Comparison of ENCODE assay signal across 13 cellular contexts in the genomic region with DNA sequence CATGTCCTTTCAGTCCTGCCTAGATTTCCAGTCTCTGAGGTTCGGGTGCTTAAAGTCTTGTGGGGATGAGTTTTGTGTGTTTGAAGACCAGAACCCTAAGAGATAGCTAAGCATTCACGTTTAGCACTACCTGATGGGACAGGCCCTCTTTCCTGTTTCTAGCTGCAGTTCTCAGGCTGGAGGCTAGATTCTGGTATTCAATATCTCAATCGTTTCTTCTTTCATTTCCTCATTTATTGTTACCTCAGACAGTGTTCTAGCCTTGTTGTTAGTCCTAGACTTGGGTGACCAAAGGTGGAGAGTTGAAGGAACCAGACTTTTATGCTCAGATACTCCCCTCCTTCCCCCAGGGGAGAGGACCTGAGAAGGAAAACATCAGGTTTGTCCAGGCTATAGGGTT. TPM values are rescaled to one million over a fixed set of nuclear protein-coding genes. Genes with fewer than 3 reads are reported as not detected.
"Had no signal": no experiment of that assay in that cellular context is flagged by ENCODE, and none has a peak within 500 bp of the region (broad histone marks: within the 10 kb centered on the region; RNA-seq: fewer than 3 reads in every experiment).

No MANE protein-coding gene starts in this region.

- H3K27ac Mint-ChIP-seq: type B pancreatic cell had no signal

- H3K9me3 Mint-ChIP-seq: type B pancreatic cell had no signal

- H3K27me3 Mint-ChIP-seq: type B pancreatic cell had no signal

- ATAC-seq: gastroesophageal sphincter had no signal

- DNase-seq: activated CD4-positive, alpha-beta T cell treated with anti-CD3 and anti-CD28 coated beads for 48 hours; activated CD8-positive, alpha-beta memory T cell treated with anti-CD3 and anti-CD28 coated beads for 24 hours; activated naive CD4-positive, alpha-beta T cell treated with anti-CD3 and anti-CD28 coated beads, Interleukin-2, amount 50 U/mL, for 16 hours; brain microvascular endothelial cell; kidney; left ventricle myocardium inferior; mesenchymal stem cell; T1000 had no signal

- H3K4me3 Mint-ChIP-seq: type B pancreatic cell had no signal

RNA-seq across cellular contexts. Expression of a gene that starts 57.2 kb away (rescaled TPM):
- total RNA-seq: epithelial cell of proximal tubule, gastroesophageal sphincter, kidney, left ventricle myocardium inferior, right atrium auricular region, smooth muscle cell had no signal
